8 cellular contexts compared by ENCODE assay signal in the genomic region with DNA sequence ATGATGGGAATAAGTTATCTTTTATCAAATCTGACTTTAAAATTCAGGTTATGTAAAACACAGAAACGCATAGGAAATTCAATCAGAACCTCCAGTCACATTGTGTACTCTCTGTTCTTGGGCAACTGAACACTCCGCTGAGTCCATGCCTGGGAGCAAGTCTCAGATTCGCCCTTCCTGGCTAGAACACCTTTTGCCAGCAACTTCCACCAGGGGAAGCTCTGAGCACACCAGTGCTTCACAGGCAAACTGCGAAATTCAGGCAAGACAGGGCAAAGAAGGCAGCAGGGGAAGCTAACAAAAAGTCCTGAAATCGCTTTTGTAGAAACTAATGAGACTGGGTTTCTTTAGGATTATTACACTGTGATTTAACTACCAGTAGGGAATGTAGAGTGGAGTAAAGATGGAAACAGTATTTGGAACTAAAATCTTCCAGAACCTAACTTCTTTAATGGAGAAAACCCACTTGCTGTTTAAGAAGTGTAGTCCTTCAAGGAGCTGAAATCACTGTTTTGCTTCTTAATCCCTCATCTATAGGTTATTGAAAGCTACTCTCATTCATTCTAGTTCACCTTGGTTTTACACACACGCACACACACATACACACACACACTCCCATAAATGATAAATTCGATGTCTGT.
A peak's percentile ranks its signal among the peaks of the same experiment; 100 is the strongest.
DNase-seq lines count a peak whose midpoint lies in the region; ATAC-seq and TF ChIP-seq lines count a peak whose summit lies in the region.

No MANE protein-coding gene starts in this region.

- TF ChIP-seq POLR2A in adrenal gland (IDR thresholded peaks at IDR 0.05) (no peak), erythroblast (IDR thresholded peaks at IDR 0.05; ENCODE audit: low read length) (no peak)

- ATAC-seq in GM19395 (IDR thresholded peaks at IDR 0.05; ENCODE audit: unreplicated experiment) = peak; percentile 65
- ATAC-seq in left colon = peak; percentile 80
- ATAC-seq in GM21825 (IDR thresholded peaks at IDR 0.05; ENCODE audit: unreplicated experiment) = no peak

- no peak overlapping the region for H3K4me3 ChIP-seq in adrenal gland

- no peaks in the 10 kb centered on the region for H3K36me3 ChIP-seq in adrenal gland (replicated peaks in 1 of 2)

- intact Hi-C loops in adrenal gland (cut with DNase I) (no loop called here), left colon (cut with DNase I, micrococcal nuclease) (no loop called here)

- TF ChIP-seq CTCF in adrenal gland (IDR thresholded peaks at IDR 0.05) = peak in 4 of 6 experiments; percentile 7 to 49 (median 32)

- in situ Hi-C loops in Caki2 (cut with HindIII; ENCODE audit: low pct_unique_long_range_greater_than_20kb, low sequenced_read_pairs) = no loop called here

- H3K9me3 ChIP-seq in adrenal gland (replicated peaks in 1 of 3) = no peaks in the 10 kb centered on the region

- H3K4me1 ChIP-seq in adrenal gland (replicated peaks in 1 of 2) = no peaks in the 10 kb centered on the region

- 34 to 37% (median 35%) methylated on average over 7 of the region's 7 CpGs for WGBS in adrenal gland, 4 donors

- DNase-seq in Caki2 (ENCODE audit: low read depth) (peak; percentile 32), NCI-H1105 (lab: John Stamatoyannopoulos, UW) (peak; percentile 27), adrenal gland (peak in 4 of 7 donors; percentile 2 to 82 (median 22)), left colon (peak in 1 of 2 donors; percentile 35), erythroblast (lab: John Stamatoyannopoulos, UW) (no peak)
- DNase-seq in activated naive CD4-positive, alpha-beta T cell treated with Interleukin-2 at 50 U/mL for 16 hours = no peak

- no peak overlapping the region for H3K27ac ChIP-seq in adrenal gland

- no peaks in the 10 kb centered on the region for H3K27me3 ChIP-seq in adrenal gland

Comparison
In these comparisons a context has a peak if more than half of its experiments do, and no peak if none do; other contexts are left out.
1. DNase-seq: peak in Caki2 (single experiment), NCI-H1105 (single experiment) and adrenal gland (4 of 7); none in activated naive CD4-positive, alpha-beta T cell treated with Interleukin-2 at 50 U/mL for 16 hours (single experiment) and erythroblast (0 of 2).